In genomic region chr19:6161271-6161850, GRCh38 we compare ENCODE assay signal across 2 cellular contexts.
TF ChIP-seq lines count a peak whose summit lies in the region.

No MANE protein-coding gene starts in this region.

TF ChIP-seq in SK-N-SH, 30 proteins besides CTCF, POLR2A, EP300 and RAD21 (continued from another document):
- no peak for TF ChIP-seq ELF1 (IDR thresholded peaks at IDR 0.05)
- no peak for TF ChIP-seq RCOR1 (IDR thresholded peaks at IDR 0.05; ENCODE audit: low read length)
- no peak for TF ChIP-seq FOXJ3 (CRISPR knock-in tag; IDR thresholded peaks at IDR 0.05)
- TF ChIP-seq YY1 (IDR thresholded peaks at IDR 0.05; ENCODE audit: low read depth), result no peak
- TF ChIP-seq RFX5 (IDR thresholded peaks at IDR 0.05; ENCODE audit: low read length), result no peak
- TF ChIP-seq TEAD4 (IDR thresholded peaks at IDR 0.05; ENCODE audit: borderline replicate concordance, insufficient read depth), result no peak

TF ChIP-seq in SK-N-SH treated with all-trans-retinoic acid at 6 μM for 48 hours, 23 proteins besides CTCF, POLR2A, EP300 and RAD21 (continued from another document):
- TF ChIP-seq, protein P1, sequence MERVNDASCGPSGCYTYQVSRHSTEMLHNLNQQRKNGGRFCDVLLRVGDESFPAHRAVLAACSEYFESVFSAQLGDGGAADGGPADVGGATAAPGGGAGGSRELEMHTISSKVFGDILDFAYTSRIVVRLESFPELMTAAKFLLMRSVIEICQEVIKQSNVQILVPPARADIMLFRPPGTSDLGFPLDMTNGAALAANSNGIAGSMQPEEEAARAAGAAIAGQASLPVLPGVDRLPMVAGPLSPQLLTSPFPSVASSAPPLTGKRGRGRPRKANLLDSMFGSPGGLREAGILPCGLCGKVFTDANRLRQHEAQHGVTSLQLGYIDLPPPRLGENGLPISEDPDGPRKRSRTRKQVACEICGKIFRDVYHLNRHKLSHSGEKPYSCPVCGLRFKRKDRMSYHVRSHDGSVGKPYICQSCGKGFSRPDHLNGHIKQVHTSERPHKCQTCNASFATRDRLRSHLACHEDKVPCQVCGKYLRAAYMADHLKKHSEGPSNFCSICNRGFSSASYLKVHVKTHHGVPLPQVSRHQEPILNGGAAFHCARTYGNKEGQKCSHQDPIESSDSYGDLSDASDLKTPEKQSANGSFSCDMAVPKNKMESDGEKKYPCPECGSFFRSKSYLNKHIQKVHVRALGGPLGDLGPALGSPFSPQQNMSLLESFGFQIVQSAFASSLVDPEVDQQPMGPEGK (CRISPR knock-in tag; IDR thresholded peaks at IDR 0.05; ENCODE audit: borderline replicate concordance), result no peak
